Comparison of ENCODE assay signal across 8 cellular contexts in genomic region chr18:62717059-62717849, GRCh38. TPM values are rescaled to one million over a fixed set of nuclear protein-coding genes. Genes with fewer than 3 reads are reported as not detected.
DNase-seq lines count a peak whose midpoint lies in the region; ATAC-seq lines count a peak whose summit lies in the region.

No MANE protein-coding gene starts in this region.

- no peaks in the 10 kb centered on the region for H3K36me3 Mint-ChIP-seq in activated CD4-positive, alpha-beta T cell treated with anti-CD3 and anti-CD28 coated beads, Interleukin-2, amount 10 ng/mL, durations not matched to agents 7 days and 5 days (ENCODE audit: low read depth)
- no peaks in the 10 kb centered on the region for H3K36me3 Mint-ChIP-seq in memory B cell
- H3K36me3 Mint-ChIP-seq in stimulated activated naive CD8-positive, alpha-beta T cell treated with anti-CD3 and anti-CD28 coated beads, Interleukin-15, Interleukin-2, amounts not matched to agents 100 ng/mL and 50 ng/mL, for 24 hours (ENCODE audit: low read depth): no peaks in the 10 kb centered on the region

- H3K4me3 Mint-ChIP-seq in activated CD4-positive, alpha-beta T cell treated with anti-CD3 and anti-CD28 coated beads, Interleukin-2, amount 10 ng/mL, durations not matched to agents 7 days and 5 days: peak overlapping the region; percentile 64
- peak overlapping the region; percentile 84 for H3K4me3 Mint-ChIP-seq in memory B cell
- H3K4me3 Mint-ChIP-seq in stimulated activated naive CD8-positive, alpha-beta T cell treated with anti-CD3 and anti-CD28 coated beads, Interleukin-15, Interleukin-2, amounts not matched to agents 100 ng/mL and 50 ng/mL, for 24 hours: peak overlapping the region; percentile 85

- no peaks in the 10 kb centered on the region for H3K9me3 ChIP-seq in duodenal mucosa (ENCODE audit: control insufficient read depth in 1 of 2, low read length in 2 of 2)

- DNase-seq in NCI-H2171 treated with DMSO at 0.1 percent for 48 hours (lab: John Stamatoyannopoulos, UW) (peak; percentile 63), NCI-H2171 (lab: John Stamatoyannopoulos, UW) (no peak), NCI-H510A treated with DMSO at 0.1 percent for 48 hours (lab: John Stamatoyannopoulos, UW) (peak; percentile 85), memory B cell (ENCODE audit: low spot score in 2 of 2) (peak in 1 of 2 donors; percentile 3)
- peak; percentile 44 for DNase-seq in activated CD4-positive, alpha-beta T cell treated with anti-CD3 and anti-CD28 coated beads, Interleukin-2, amount 10 ng/mL, durations not matched to agents 7 days and 5 days

- peaks cover 27% of the 10 kb centered on the region for H3K4me1 Mint-ChIP-seq in activated CD4-positive, alpha-beta T cell treated with anti-CD3 and anti-CD28 coated beads, Interleukin-2, amount 10 ng/mL, durations not matched to agents 7 days and 5 days
- H3K4me1 Mint-ChIP-seq in memory B cell: peaks cover 18% of the 10 kb centered on the region
- peaks cover 55% of the 10 kb centered on the region for H3K4me1 Mint-ChIP-seq in stimulated activated naive CD8-positive, alpha-beta T cell treated with anti-CD3 and anti-CD28 coated beads, Interleukin-15, Interleukin-2, amounts not matched to agents 100 ng/mL and 50 ng/mL, for 24 hours (ENCODE audit: low read depth)

- CTCF ChIA-PET in activated CD4-positive, alpha-beta T cell treated with anti-CD3 and anti-CD28 coated beads, Interleukin-2, amount 10 ng/mL, durations not matched to agents 7 days and 5 days (lab: Charles Lee): interaction anchor here (0.9 to 2.8 kb wide), 5 partner anchors 130 to 342 kb away, joined by 3 to 21 read pairs (median 3); no protein-coding TSS in a partner anchor

- peaks cover 26% of the 10 kb centered on the region for H3K27me3 Mint-ChIP-seq in activated CD4-positive, alpha-beta T cell treated with anti-CD3 and anti-CD28 coated beads, Interleukin-2, amount 10 ng/mL, durations not matched to agents 7 days and 5 days
- H3K27me3 Mint-ChIP-seq in memory B cell: no peaks in the 10 kb centered on the region
- H3K27me3 Mint-ChIP-seq in stimulated activated naive CD8-positive, alpha-beta T cell treated with anti-CD3 and anti-CD28 coated beads, Interleukin-15, Interleukin-2, amounts not matched to agents 100 ng/mL and 50 ng/mL, for 24 hours: no peaks in the 10 kb centered on the region

- ATAC-seq in memory B cell (ENCODE audit: low read depth) (no peak), HG03135 (IDR thresholded peaks at IDR 0.05; ENCODE audit: unreplicated experiment) (no peak)

- H3K27ac ChIP-seq in duodenal mucosa (ENCODE audit: low read depth, low read length): peak overlapping the region; percentile 11

- POLR2A ChIA-PET in activated CD4-positive, alpha-beta T cell treated with anti-CD3 and anti-CD28 coated beads, Interleukin-2, amount 10 ng/mL, durations not matched to agents 7 days and 5 days (lab: Charles Lee): interaction anchor here (0.6 kb wide), 1 partner anchor 14 kb away, joined by 3 read pairs; no protein-coding TSS in a partner anchor

- H3K27me3 ChIP-seq in duodenal mucosa (ENCODE audit: control insufficient read depth in 1 of 2, insufficient read depth in 2 of 2, low read length in 2 of 2): no peaks in the 10 kb centered on the region

- no peaks in the 10 kb centered on the region for H3K36me3 ChIP-seq in duodenal mucosa (ENCODE audit: control insufficient read depth in 1 of 2, insufficient read depth in 2 of 2, low read length in 2 of 2)

- peaks cover 4 to 22% of the 10 kb centered on the region in 2 donors for H3K4me1 ChIP-seq in duodenal mucosa (ENCODE audit: control insufficient read depth in 1 of 2, insufficient read depth in 2 of 2, low read length in 2 of 2)

- H3K9ac ChIP-seq in duodenal mucosa (ENCODE audit: low read depth in 1 of 2, low read length in 2 of 2): peak overlapping the region; percentile 55 to 61

- H3K9me3 Mint-ChIP-seq in activated CD4-positive, alpha-beta T cell treated with anti-CD3 and anti-CD28 coated beads, Interleukin-2, amount 10 ng/mL, durations not matched to agents 7 days and 5 days: no peaks in the 10 kb centered on the region
- H3K9me3 Mint-ChIP-seq in memory B cell: no peaks in the 10 kb centered on the region
- no peaks in the 10 kb centered on the region for H3K9me3 Mint-ChIP-seq in stimulated activated naive CD8-positive, alpha-beta T cell treated with anti-CD3 and anti-CD28 coated beads, Interleukin-15, Interleukin-2, amounts not matched to agents 100 ng/mL and 50 ng/mL, for 24 hours

- H3K4me3 ChIP-seq in duodenal mucosa (ENCODE audit: low read depth in 1 of 2, low read length in 2 of 2): peak overlapping the region; percentile 83 to 84

- H3K27ac Mint-ChIP-seq in activated CD4-positive, alpha-beta T cell treated with anti-CD3 and anti-CD28 coated beads, Interleukin-2, amount 10 ng/mL, durations not matched to agents 7 days and 5 days: peak overlapping the region; percentile 81
- H3K27ac Mint-ChIP-seq in memory B cell: peak overlapping the region; percentile 71
- H3K27ac Mint-ChIP-seq in stimulated activated naive CD8-positive, alpha-beta T cell treated with anti-CD3 and anti-CD28 coated beads, Interleukin-15, Interleukin-2, amounts not matched to agents 100 ng/mL and 50 ng/mL, for 24 hours: peak overlapping the region; percentile 96

RNA-seq across cellular contexts. Expression of gene PHLPP1, which starts 1.9 kb away (rescaled TPM):
- total RNA-seq in activated CD4-positive, alpha-beta T cell treated with anti-CD3 and anti-CD28 coated beads, Interleukin-2, amount 10 ng/mL, durations not matched to agents 7 days and 5 days: 1 to 10 TPM; 2.7 to 3.8 TPM
